In genomic region chr5:24381861-24382460, GRCh38 we compare ENCODE assay signal across 1 cellular context.
A peak's percentile ranks its signal among the peaks of the same experiment; 100 is the strongest.
TF ChIP-seq lines count a peak whose summit lies in the region.

No MANE protein-coding gene starts in this region.

TF ChIP-seq in GM23338, 12 proteins besides CTCF, POLR2A, EP300 and RAD21 (continued from another document):
- TF ChIP-seq, protein P1, sequence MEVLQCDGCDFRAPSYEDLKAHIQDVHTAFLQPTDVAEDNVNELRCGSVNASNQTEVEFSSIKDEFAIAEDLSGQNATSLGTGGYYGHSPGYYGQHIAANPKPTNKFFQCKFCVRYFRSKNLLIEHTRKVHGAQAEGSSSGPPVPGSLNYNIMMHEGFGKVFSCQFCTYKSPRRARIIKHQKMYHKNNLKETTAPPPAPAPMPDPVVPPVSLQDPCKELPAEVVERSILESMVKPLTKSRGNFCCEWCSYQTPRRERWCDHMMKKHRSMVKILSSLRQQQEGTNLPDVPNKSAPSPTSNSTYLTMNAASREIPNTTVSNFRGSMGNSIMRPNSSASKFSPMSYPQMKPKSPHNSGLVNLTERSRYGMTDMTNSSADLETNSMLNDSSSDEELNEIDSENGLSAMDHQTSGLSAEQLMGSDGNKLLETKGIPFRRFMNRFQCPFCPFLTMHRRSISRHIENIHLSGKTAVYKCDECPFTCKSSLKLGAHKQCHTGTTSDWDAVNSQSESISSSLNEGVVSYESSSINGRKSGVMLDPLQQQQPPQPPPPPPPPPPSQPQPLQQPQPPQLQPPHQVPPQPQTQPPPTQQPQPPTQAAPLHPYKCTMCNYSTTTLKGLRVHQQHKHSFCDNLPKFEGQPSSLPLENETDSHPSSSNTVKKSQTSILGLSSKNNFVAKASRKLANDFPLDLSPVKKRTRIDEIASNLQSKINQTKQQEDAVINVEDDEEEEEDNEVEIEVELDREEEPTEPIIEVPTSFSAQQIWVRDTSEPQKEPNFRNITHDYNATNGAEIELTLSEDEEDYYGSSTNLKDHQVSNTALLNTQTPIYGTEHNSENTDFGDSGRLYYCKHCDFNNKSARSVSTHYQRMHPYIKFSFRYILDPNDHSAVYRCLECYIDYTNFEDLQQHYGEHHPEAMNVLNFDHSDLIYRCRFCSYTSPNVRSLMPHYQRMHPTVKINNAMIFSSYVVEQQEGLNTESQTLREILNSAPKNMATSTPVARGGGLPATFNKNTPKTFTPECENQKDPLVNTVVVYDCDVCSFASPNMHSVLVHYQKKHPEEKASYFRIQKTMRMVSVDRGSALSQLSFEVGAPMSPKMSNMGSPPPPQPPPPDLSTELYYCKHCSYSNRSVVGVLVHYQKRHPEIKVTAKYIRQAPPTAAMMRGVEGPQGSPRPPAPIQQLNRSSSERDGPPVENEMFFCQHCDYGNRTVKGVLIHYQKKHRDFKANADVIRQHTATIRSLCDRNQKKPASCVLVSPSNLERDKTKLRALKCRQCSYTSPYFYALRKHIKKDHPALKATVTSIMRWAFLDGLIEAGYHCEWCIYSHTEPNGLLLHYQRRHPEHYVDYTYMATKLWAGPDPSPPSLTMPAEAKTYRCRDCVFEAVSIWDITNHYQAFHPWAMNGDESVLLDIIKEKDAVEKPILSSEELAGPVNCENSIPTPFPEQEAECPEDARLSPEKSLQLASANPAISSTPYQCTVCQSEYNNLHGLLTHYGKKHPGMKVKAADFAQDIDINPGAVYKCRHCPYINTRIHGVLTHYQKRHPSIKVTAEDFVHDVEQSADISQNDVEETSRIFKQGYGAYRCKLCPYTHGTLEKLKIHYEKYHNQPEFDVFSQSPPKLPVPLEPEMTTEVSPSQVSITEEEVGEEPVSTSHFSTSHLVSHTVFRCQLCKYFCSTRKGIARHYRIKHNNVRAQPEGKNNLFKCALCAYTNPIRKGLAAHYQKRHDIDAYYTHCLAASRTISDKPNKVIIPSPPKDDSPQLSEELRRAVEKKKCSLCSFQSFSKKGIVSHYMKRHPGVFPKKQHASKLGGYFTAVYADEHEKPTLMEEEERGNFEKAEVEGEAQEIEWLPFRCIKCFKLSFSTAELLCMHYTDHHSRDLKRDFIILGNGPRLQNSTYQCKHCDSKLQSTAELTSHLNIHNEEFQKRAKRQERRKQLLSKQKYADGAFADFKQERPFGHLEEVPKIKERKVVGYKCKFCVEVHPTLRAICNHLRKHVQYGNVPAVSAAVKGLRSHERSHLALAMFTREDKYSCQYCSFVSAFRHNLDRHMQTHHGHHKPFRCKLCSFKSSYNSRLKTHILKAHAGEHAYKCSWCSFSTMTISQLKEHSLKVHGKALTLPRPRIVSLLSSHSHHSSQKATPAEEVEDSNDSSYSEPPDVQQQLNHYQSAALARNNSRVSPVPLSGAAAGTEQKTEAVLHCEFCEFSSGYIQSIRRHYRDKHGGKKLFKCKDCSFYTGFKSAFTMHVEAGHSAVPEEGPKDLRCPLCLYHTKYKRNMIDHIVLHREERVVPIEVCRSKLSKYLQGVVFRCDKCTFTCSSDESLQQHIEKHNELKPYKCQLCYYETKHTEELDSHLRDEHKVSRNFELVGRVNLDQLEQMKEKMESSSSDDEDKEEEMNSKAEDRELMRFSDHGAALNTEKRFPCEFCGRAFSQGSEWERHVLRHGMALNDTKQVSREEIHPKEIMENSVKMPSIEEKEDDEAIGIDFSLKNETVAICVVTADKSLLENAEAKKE (CRISPR knock-in tag; IDR thresholded peaks at IDR 0.05) = peak; percentile 77; the same call in 1 of the 2 replicates
- TF ChIP-seq, protein P2, sequence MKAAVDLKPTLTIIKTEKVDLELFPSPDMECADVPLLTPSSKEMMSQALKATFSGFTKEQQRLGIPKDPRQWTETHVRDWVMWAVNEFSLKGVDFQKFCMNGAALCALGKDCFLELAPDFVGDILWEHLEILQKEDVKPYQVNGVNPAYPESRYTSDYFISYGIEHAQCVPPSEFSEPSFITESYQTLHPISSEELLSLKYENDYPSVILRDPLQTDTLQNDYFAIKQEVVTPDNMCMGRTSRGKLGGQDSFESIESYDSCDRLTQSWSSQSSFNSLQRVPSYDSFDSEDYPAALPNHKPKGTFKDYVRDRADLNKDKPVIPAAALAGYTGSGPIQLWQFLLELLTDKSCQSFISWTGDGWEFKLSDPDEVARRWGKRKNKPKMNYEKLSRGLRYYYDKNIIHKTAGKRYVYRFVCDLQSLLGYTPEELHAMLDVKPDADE (IDR thresholded peaks at IDR 0.05) = no peak
- TF ChIP-seq JUNB (IDR thresholded peaks at IDR 0.05; ENCODE audit: unreplicated experiment) = no peak
